20 cellular contexts compared by ENCODE assay signal in genomic region chr6:106872044-106872443, GRCh38.
DNase-seq lines count a peak whose midpoint lies in the region; ATAC-seq and TF ChIP-seq lines count a peak whose summit lies in the region.
"Had no signal": no experiment of that assay in that cellular context is flagged by ENCODE, and none has a peak within 500 bp of the region (broad histone marks: within the 10 kb centered on the region; RNA-seq: fewer than 3 reads in every experiment).

No MANE protein-coding gene starts in this region.

- peaks cover 58% of the 10 kb centered on the region for H3K36me3 Mint-ChIP-seq in GM23338 (ENCODE audit: low read depth)
- no peaks in the 10 kb centered on the region for H3K36me3 Mint-ChIP-seq in activated T-helper 2 cell treated with anti-CD3 and anti-CD28 coated beads, Interferon-gamma antibody, Interleukin-2, Interleukin-4, amounts not matched to agents 10 μg/mL and 5 μg/mL and 100 μg/mL, durations not matched to agents 14 hours and 24 hours and 36 hours (ENCODE audit: low read depth)

- no peak overlapping the region for H3K4me3 Mint-ChIP-seq in GM23338
- H3K4me3 Mint-ChIP-seq in activated T-helper 2 cell treated with anti-CD3 and anti-CD28 coated beads, Interferon-gamma antibody, Interleukin-2, Interleukin-4, amounts not matched to agents 10 μg/mL and 5 μg/mL and 100 μg/mL, durations not matched to agents 14 hours and 24 hours and 36 hours (ENCODE audit: low read depth): no peak overlapping the region
- H3K4me3 Mint-ChIP-seq: central memory CD8-positive, alpha-beta T cell; T-helper 2 cell treated with Interferon-gamma antibody and Interleukin-4, amounts not matched to agents 5 μg/mL and 100 μg/mL, for 36 hours had no signal

- DNase-seq in GM23338 (ENCODE audit: low spot score) (no peak), RPMI7951 (ENCODE audit: low read depth) (peak; percentile 89), epithelial cell of esophagus (ENCODE audit: low read depth) (peak; percentile 83), renal cortical epithelial cell (ENCODE audit: low read depth) (peak; percentile 81), D341Med (ENCODE audit: low spot score) (no peak), NCI-H1048 (lab: John Stamatoyannopoulos, UW) (no peak)
- DNase-seq in activated T-helper 2 cell treated with anti-CD3 and anti-CD28 coated beads, Interferon-gamma antibody, Interleukin-2, Interleukin-4, amounts not matched to agents 10 μg/mL and 5 μg/mL and 100 μg/mL, durations not matched to agents 14 hours and 24 hours and 36 hours (ENCODE audit: low spot score): no peak
- DNase-seq: activated gamma-delta T cell; effector CD8-positive, alpha-beta T cell; GDM1; MM.1S; NCI-H1694; NCI-H446; psoas muscle; spleen; stimulated activated CD8-positive, alpha-beta memory T cell treated with anti-CD3 and anti-CD28 coated beads, Interleukin-4, amount 100 ng/mL, for 48 hours; substantia nigra had no signal

- H3K79me2 ChIP-seq in GM23338 (replicated peaks; ENCODE audit: insufficient read depth): no peaks in the 10 kb centered on the region

- H3K27me3 Mint-ChIP-seq in GM23338 (ENCODE audit: insufficient read depth, low read depth, poor library complexity): peaks cover 3% of the 10 kb centered on the region
- H3K27me3 Mint-ChIP-seq in activated T-helper 2 cell treated with anti-CD3 and anti-CD28 coated beads, Interferon-gamma antibody, Interleukin-2, Interleukin-4, amounts not matched to agents 10 μg/mL and 5 μg/mL and 100 μg/mL, durations not matched to agents 14 hours and 24 hours and 36 hours (ENCODE audit: low read depth): peaks cover 3% of the 10 kb centered on the region
- H3K27me3 Mint-ChIP-seq: central memory CD8-positive, alpha-beta T cell had no signal

- H3K36me3 ChIP-seq in GM23338 (ENCODE audit: insufficient read depth): peaks cover 21% of the 10 kb centered on the region
- H3K36me3 ChIP-seq: spleen had no signal

- peaks cover 59% of the 10 kb centered on the region for H3K9me3 Mint-ChIP-seq in GM23338
- no peaks in the 10 kb centered on the region for H3K9me3 Mint-ChIP-seq in activated T-helper 2 cell treated with anti-CD3 and anti-CD28 coated beads, Interferon-gamma antibody, Interleukin-2, Interleukin-4, amounts not matched to agents 10 μg/mL and 5 μg/mL and 100 μg/mL, durations not matched to agents 14 hours and 24 hours and 36 hours
- H3K9me3 Mint-ChIP-seq: central memory CD8-positive, alpha-beta T cell had no signal

- peak overlapping the region; percentile 56; the same call in 1 of the 2 replicates for H2AFZ ChIP-seq in GM23338

- H3K27ac Mint-ChIP-seq in GM23338: no peak overlapping the region
- H3K27ac Mint-ChIP-seq in activated T-helper 2 cell treated with anti-CD3 and anti-CD28 coated beads, Interferon-gamma antibody, Interleukin-2, Interleukin-4, amounts not matched to agents 10 μg/mL and 5 μg/mL and 100 μg/mL, durations not matched to agents 14 hours and 24 hours and 36 hours: no peak overlapping the region
- H3K27ac Mint-ChIP-seq: T-helper 2 cell treated with Interferon-gamma antibody and Interleukin-4, amounts not matched to agents 5 μg/mL and 100 μg/mL, for 36 hours had no signal

- peaks cover 8% of the 10 kb centered on the region for H3K4me1 ChIP-seq in GM23338 (ENCODE audit: insufficient read depth)
- H3K4me1 ChIP-seq: psoas muscle, spleen had no signal

- no peak overlapping the region for H3K4me2 ChIP-seq in GM23338

- ATAC-seq in GM23338: no peak
- ATAC-seq in HG02763 (IDR thresholded peaks at IDR 0.05; ENCODE audit: unreplicated experiment): no peak
- ATAC-seq: psoas muscle had no signal

- H4K20me1 ChIP-seq in GM23338 (replicated peaks; ENCODE audit: insufficient read depth): no peaks in the 10 kb centered on the region

- no peak overlapping the region for H3K27ac ChIP-seq in GM23338 (ENCODE audit: low read depth)
- H3K27ac ChIP-seq: psoas muscle, spleen had no signal

- intact Hi-C loops in activated T-helper 2 cell treated with anti-CD3 and anti-CD28 coated beads, Interferon-gamma antibody, Interleukin-2, Interleukin-4, amounts not matched to agents 10 μg/mL and 5 μg/mL and 100 μg/mL, durations not matched to agents 14 hours and 24 hours and 36 hours (cut with micrococcal nuclease): no loop called here

- no peak overlapping the region for H3K4me3 ChIP-seq in GM23338
- H3K4me3 ChIP-seq in epithelial cell of esophagus (ENCODE audit: low read length): no peak overlapping the region
- H3K4me3 ChIP-seq: psoas muscle, spleen had no signal

- no peaks in the 10 kb centered on the region for H3K27me3 ChIP-seq in GM23338 (ENCODE audit: insufficient read depth)
- H3K27me3 ChIP-seq: spleen had no signal

- 0 out of 2 replicates have a peak, but pooled peaks cover 4% of the 10 kb centered on the region for H3K9me2 ChIP-seq in GM23338 (ENCODE audit: insufficient read depth)

- H3K4me1 Mint-ChIP-seq in GM23338: peaks cover 5% of the 10 kb centered on the region
- no peaks in the 10 kb centered on the region for H3K4me1 Mint-ChIP-seq in activated T-helper 2 cell treated with anti-CD3 and anti-CD28 coated beads, Interferon-gamma antibody, Interleukin-2, Interleukin-4, amounts not matched to agents 10 μg/mL and 5 μg/mL and 100 μg/mL, durations not matched to agents 14 hours and 24 hours and 36 hours (ENCODE audit: low read depth)
- H3K4me1 Mint-ChIP-seq: central memory CD8-positive, alpha-beta T cell had no signal

- TF ChIP-seq CTCF in GM23338 (conservative IDR thresholded peaks at IDR 0.05; ENCODE audit: low read depth in 2 of 2) (no peak), epithelial cell of esophagus (IDR thresholded peaks at IDR 0.05; ENCODE audit: insufficient read depth, low read depth, low read length, missing control alignments) (no peak)

- no peaks in the 10 kb centered on the region for H3F3A ChIP-seq in GM23338 (replicated peaks; ENCODE audit: low read depth)

TF ChIP-seq in GM23338, 12 proteins besides CTCF, POLR2A, EP300 and RAD21 (continues in another document):
- TF ChIP-seq ZNF462 (CRISPR knock-in tag; IDR thresholded peaks at IDR 0.05) (no peak), CREB1 (CRISPR knock-in tag; IDR thresholded peaks at IDR 0.05; ENCODE audit: low read depth) (no peak)

Comparison
In these comparisons a context has a peak if more than half of its experiments do, and no peak if none do; other contexts are left out.
1. DNase-seq: peak in RPMI7951 (single experiment), epithelial cell of esophagus (single experiment) and renal cortical epithelial cell (single experiment); none in GM23338 (single experiment), D341Med (single experiment), activated T-helper 2 cell treated with anti-CD3 and anti-CD28 coated beads, Interferon-gamma antibody, Interleukin-2, Interleukin-4, amounts not matched to agents 10 μg/mL and 5 μg/mL and 100 μg/mL, durations not matched to agents 14 hours and 24 hours and 36 hours (single experiment) and NCI-H1048 (single experiment).